In the genomic region with DNA sequence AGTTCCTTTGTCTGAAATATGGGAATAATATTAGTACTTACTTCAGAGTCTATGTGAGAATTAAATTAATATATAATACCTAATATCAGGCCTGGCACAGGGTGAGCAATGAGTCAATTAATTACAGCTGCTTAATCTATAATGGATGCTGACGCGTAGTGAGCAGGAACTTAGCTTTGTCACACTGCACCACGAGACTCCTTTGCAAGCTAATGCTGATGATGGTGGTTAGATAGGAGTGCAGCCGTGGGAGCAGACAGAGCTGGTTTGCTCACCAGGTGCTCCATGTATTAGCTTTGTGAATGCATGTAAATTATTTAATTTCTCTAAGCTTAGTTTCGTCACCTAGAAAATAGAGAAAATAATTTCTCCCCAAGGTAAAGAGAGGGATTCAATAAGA, we compare ENCODE assay signal across 14 cellular contexts. TPM values are rescaled to one million over a fixed set of nuclear protein-coding genes. Genes with fewer than 3 reads are reported as not detected.
A peak's percentile ranks its signal among the peaks of the same experiment; 100 is the strongest.
DNase-seq lines count a peak whose midpoint lies in the region; ATAC-seq and TF ChIP-seq lines count a peak whose summit lies in the region.
"Had no signal": no experiment of that assay in that cellular context is flagged by ENCODE, and none has a peak within 500 bp of the region (broad histone marks: within the 10 kb centered on the region; RNA-seq: fewer than 3 reads in every experiment).

No MANE protein-coding gene starts in this region.

- no peaks in the 10 kb centered on the region for H3K9me2 ChIP-seq in PC-3 (replicated peaks; ENCODE audit: low read length)

- H2BK12ac ChIP-seq in mesenchymal stem cell (ENCODE audit: low read length in 2 of 2), result no peak overlapping the region

- no peak overlapping the region for H2AFZ ChIP-seq in PC-3 (ENCODE audit: low read length)
- H2AFZ ChIP-seq in mesenchymal stem cell (ENCODE audit: low read depth, low read length), result no peak overlapping the region

- H3K9me3 ChIP-seq in PC-3 (ENCODE audit: low read length) (no peaks in the 10 kb centered on the region), mesenchymal stem cell (ENCODE audit: control insufficient read depth, low read length) (no peaks in the 10 kb centered on the region), SJCRH30 (replicated peaks) (no peaks in the 10 kb centered on the region)
- H3K9me3 ChIP-seq: BLaER1 had no signal

- peak overlapping the region; percentile 41 for H3K27ac ChIP-seq in PC-3 (ENCODE audit: low read length)
- H3K27ac ChIP-seq in mesenchymal stem cell (ENCODE audit: low read length, poor library complexity, severe bottlenecking), result peak overlapping the region; percentile 52
- H3K27ac ChIP-seq in SJCRH30, result no peak overlapping the region
- H3K27ac ChIP-seq: BLaER1 had no signal

- H4K8ac ChIP-seq in mesenchymal stem cell (ENCODE audit: low read length), result no peak overlapping the region

- H3K14ac ChIP-seq in mesenchymal stem cell (ENCODE audit: low read length in 2 of 2), result no peak overlapping the region

- no peak overlapping the region for H3K4me2 ChIP-seq in PC-3 (ENCODE audit: low read length)
- H3K4me2 ChIP-seq in mesenchymal stem cell (ENCODE audit: low read length, poor library complexity, severe bottlenecking), result no peak overlapping the region
- H3K4me2 ChIP-seq: BLaER1 had no signal

- no peak overlapping the region for H2BK5ac ChIP-seq in mesenchymal stem cell (ENCODE audit: low read depth, low read length, poor library complexity, severe bottlenecking)

- ATAC-seq in PC-3, result no peak
- ATAC-seq in HG03280 (IDR thresholded peaks at IDR 0.05; ENCODE audit: unreplicated experiment), result no peak
- ATAC-seq: HepG2 had no signal

- POLR2A ChIA-PET in PC-3 (lab: Charles Lee; ENCODE audit: unreplicated experiment), result no interaction called here

- no peaks in the 10 kb centered on the region for H3K79me1 ChIP-seq in mesenchymal stem cell (replicated peaks; ENCODE audit: low read length, poor library complexity, severe bottlenecking)

- H3K9ac ChIP-seq in PC-3 (ENCODE audit: low read length), result no peak overlapping the region
- no peak overlapping the region for H3K9ac ChIP-seq in mesenchymal stem cell (ENCODE audit: low read length)
- H3K9ac ChIP-seq: BLaER1 had no signal

- no peak overlapping the region for H2BK120ac ChIP-seq in mesenchymal stem cell (ENCODE audit: low read depth, low read length)

- intact Hi-C loops in PC-3 (cut with micrococcal nuclease), result no loop called here

- BruUV-seq in PC-3 (replicated peaks; lab: Mats Ljungman, UMichigan), result no TSS peak

- no peaks in the 10 kb centered on the region for H3K79me2 ChIP-seq in PC-3 (ENCODE audit: low read length)

- no peak overlapping the region for H4K91ac ChIP-seq in mesenchymal stem cell (ENCODE audit: low read length)

- no peaks in the 10 kb centered on the region for H4K20me1 ChIP-seq in PC-3 (ENCODE audit: low read length)
- H4K20me1 ChIP-seq: BLaER1 had no signal

- CTCF ChIA-PET in PC-3 (lab: Charles Lee), result no interaction called here

- 68% methylated on average over 4 of the region's 5 CpGs for WGBS in mesenchymal stem cell

- H3K36me3 ChIP-seq in PC-3 (ENCODE audit: low read depth, low read length) (no peaks in the 10 kb centered on the region), mesenchymal stem cell (ENCODE audit: control insufficient read depth in 1 of 2, insufficient read depth in 2 of 2, low read depth in 1 of 2, low read length in 2 of 2) (no peaks in the 10 kb centered on the region), SJCRH30 (no peaks in the 10 kb centered on the region)
- H3K36me3 ChIP-seq: BLaER1 had no signal

- no peak overlapping the region for H3K4ac ChIP-seq in mesenchymal stem cell (ENCODE audit: low read depth in 1 of 2, low read length in 2 of 2)

- peak overlapping the region; percentile 66 for H2AK5ac ChIP-seq in mesenchymal stem cell (ENCODE audit: low read length, severe bottlenecking)

- no peak overlapping the region for H2BK15ac ChIP-seq in mesenchymal stem cell (ENCODE audit: low read depth, poor library complexity, severe bottlenecking)

- no peak overlapping the region for H3K18ac ChIP-seq in mesenchymal stem cell (ENCODE audit: low read depth in 1 of 2, low read length in 2 of 2)

- H3K4me1 ChIP-seq in PC-3 (ENCODE audit: insufficient read depth, low read length) (peaks cover 34% of the 10 kb centered on the region), mesenchymal stem cell (ENCODE audit: control insufficient read depth, insufficient read depth, low read depth, low read length) (peaks cover 15% of the 10 kb centered on the region), SJCRH30 (peaks cover 3% of the 10 kb centered on the region)

- H3K4me3 ChIP-seq in PC-3 (ENCODE audit: low read length) (no peak overlapping the region), epithelial cell of esophagus (ENCODE audit: low read length) (no peak overlapping the region), mesenchymal stem cell (ENCODE audit: insufficient read depth in 1 of 2, low read depth in 1 of 2, low read length in 2 of 2) (no peak overlapping the region), foreskin fibroblast (ENCODE audit: low read depth in 1 of 2, low read length in 2 of 2) (no peak overlapping the region), SJCRH30 (no peak overlapping the region)
- H3K4me3 ChIP-seq: BLaER1 had no signal

- no peak overlapping the region for H3K23ac ChIP-seq in mesenchymal stem cell (ENCODE audit: low read length in 2 of 2)

- no peak for DNase-seq in PC-3
- peak; percentile 52 for DNase-seq in epithelial cell of esophagus (ENCODE audit: low read depth)
- no peak for DNase-seq in mesenchymal stem cell
- DNase-seq in foreskin fibroblast, result no peak
- DNase-seq in NOMO-1 (lab: John Stamatoyannopoulos, UW; ENCODE audit: unreplicated experiment in 2 of 2), result no peak
- DNase-seq in SJCRH30, result no peak
- DNase-seq: DMS 273 treated with DMSO at 0.1 percent for 48 hours, Karpas-422, NCI-H1105 treated with DMSO at 0.1 percent for 48 hours, NCI-H187, SHP77 had no signal

- no peaks in the 10 kb centered on the region for H3K27me3 ChIP-seq in PC-3 (ENCODE audit: low read length)
- H3K27me3 ChIP-seq in mesenchymal stem cell (ENCODE audit: control insufficient read depth in 1 of 2, insufficient read depth in 1 of 2, low read length in 2 of 2), result no peaks in the 10 kb centered on the region
- no peaks in the 10 kb centered on the region for H3K27me3 ChIP-seq in SJCRH30
- H3K27me3 ChIP-seq: BLaER1 had no signal

- TF ChIP-seq CTCF in PC-3 (conservative IDR thresholded peaks at IDR 0.05; ENCODE audit: low read depth, low read length) (no peak), epithelial cell of esophagus (IDR thresholded peaks at IDR 0.05; ENCODE audit: insufficient read depth, low read depth, low read length, missing control alignments) (no peak), foreskin fibroblast (IDR thresholded peaks at IDR 0.05; ENCODE audit: low read depth, low read length) (no peak)

- H3F3A ChIP-seq in PC-3 (ENCODE audit: low read length, unreplicated experiment), result no peaks in the 10 kb centered on the region

RNA-seq across cellular contexts. Expression of gene KCNJ15, which starts 35.1 kb away (rescaled TPM):
- 0.26 TPM in 1 of 2 replicates, not detected in the other for total RNA-seq in PC-3 (2014; rRNA removed)
- polyA plus RNA-seq in mesenchymal stem cell (2013, experiment 1 of 2), result 0.99 TPM
- polyA plus RNA-seq in mesenchymal stem cell (2013, experiment 2 of 2), result 1.00 TPM
- total RNA-seq in SJCRH30 (2014; rRNA removed; shearing (Covaris generic)), result not detected in 2 replicates
- total RNA-seq: HepG2 had no signal
- polyA plus RNA-seq: HepG2 had no signal
